9 cellular contexts compared by ENCODE assay signal in genomic region chr3:133491481-133492059, GRCh38.
DNase-seq lines count a peak whose midpoint lies in the region; ATAC-seq and TF ChIP-seq lines count a peak whose summit lies in the region.
"Had no signal": no experiment of that assay in that cellular context is flagged by ENCODE, and none has a peak within 500 bp of the region (broad histone marks: within the 10 kb centered on the region; RNA-seq: fewer than 3 reads in every experiment).

No MANE protein-coding gene starts in this region.

- ATAC-seq in GM21381 (IDR thresholded peaks at IDR 0.05; ENCODE audit: unreplicated experiment) (peak; percentile 32), HG03196 (IDR thresholded peaks at IDR 0.05; ENCODE audit: unreplicated experiment) (peak; percentile 24), left colon (no peak)
- ATAC-seq in central memory CD8-positive, alpha-beta T cell (replicated peaks; ENCODE audit: extremely low read depth, poor library complexity, severe bottlenecking) = no peak

- no peak for TF ChIP-seq CTCF in GM13976 (IDR thresholded peaks at IDR 0.05; ENCODE audit: borderline replicate concordance, control extremely low read depth, extremely low read depth, insufficient read depth, missing control alignments)
- no peak for TF ChIP-seq CTCF in endothelial cell (IDR thresholded peaks at IDR 0.05; ENCODE audit: unreplicated experiment)

- no peaks in the 10 kb centered on the region for H3K27me3 Mint-ChIP-seq in central memory CD8-positive, alpha-beta T cell
- H3K27me3 Mint-ChIP-seq in endothelial cell (ENCODE audit: unreplicated experiment) = peaks cover 3% of the 10 kb centered on the region

- H3K36me3 Mint-ChIP-seq in central memory CD8-positive, alpha-beta T cell (ENCODE audit: insufficient read depth) = no peaks in the 10 kb centered on the region
- peaks cover 2% of the 10 kb centered on the region for H3K36me3 Mint-ChIP-seq in endothelial cell (ENCODE audit: low read depth, unreplicated experiment)

- H3K9me3 Mint-ChIP-seq in central memory CD8-positive, alpha-beta T cell = no peaks in the 10 kb centered on the region
- no peaks in the 10 kb centered on the region for H3K9me3 Mint-ChIP-seq in endothelial cell (ENCODE audit: unreplicated experiment)

- peak overlapping the region; percentile 72 for H3K27ac Mint-ChIP-seq in central memory CD8-positive, alpha-beta T cell (ENCODE audit: low read depth)
- H3K27ac Mint-ChIP-seq in endothelial cell (ENCODE audit: unreplicated experiment) = no peak overlapping the region

- peak overlapping the region; percentile 48 for H3K4me3 Mint-ChIP-seq in central memory CD8-positive, alpha-beta T cell
- no peak overlapping the region for H3K4me3 Mint-ChIP-seq in endothelial cell (ENCODE audit: unreplicated experiment)

- intact Hi-C loops in posterior vena cava (cut with DNase I) (no loop called here), left colon (cut with DNase I, micrococcal nuclease) (no loop called here)

- peaks cover 16% of the 10 kb centered on the region for H3K4me1 Mint-ChIP-seq in central memory CD8-positive, alpha-beta T cell
- H3K4me1 Mint-ChIP-seq in endothelial cell (ENCODE audit: unreplicated experiment) = peaks cover 3% of the 10 kb centered on the region

- in situ Hi-C loops in GM13976 (cut with MboI; ENCODE audit: low sequenced_read_pairs, unreplicated experiment) = no loop called here

- DNase-seq in GM13976 (ENCODE audit: low spot score) = peak; percentile 45
- no peak for DNase-seq in central memory CD8-positive, alpha-beta T cell (ENCODE audit: low spot score in 2 of 2)
- no peak for DNase-seq in endothelial cell (ENCODE audit: low spot score)
- DNase-seq in posterior vena cava (ENCODE audit: low spot score) = no peak
- DNase-seq in left colon = no peak
- no peak for DNase-seq in GOT3 (lab: John Stamatoyannopoulos, UW)
- DNase-seq: NCI-H2171 treated with DMSO at 0.1 percent for 48 hours had no signal

Comparison
In these comparisons a context has a peak if more than half of its experiments do, and no peak if none do; other contexts are left out.
1. ATAC-seq: peak in GM21381 (single experiment) and HG03196 (single experiment); none in central memory CD8-positive, alpha-beta T cell (single experiment) and left colon (single experiment).